28 cellular contexts compared by ENCODE assay signal in genomic region chr2:25409468-25409867, GRCh38.
DNase-seq lines count a peak whose midpoint lies in the region; ATAC-seq, FAIRE-seq and TF ChIP-seq lines count a peak whose summit lies in the region.
"Had no signal": no experiment of that assay in that cellular context is flagged by ENCODE, and none has a peak within 500 bp of the region (broad histone marks: within the 10 kb centered on the region; RNA-seq: fewer than 3 reads in every experiment).

No MANE protein-coding gene starts in this region.

- CTCF ChIA-PET in OCI-LY7 (lab: Charles Lee; ENCODE audit: unreplicated experiment), result no interaction called here

- H3K4me2 ChIP-seq in OCI-LY7 (ENCODE audit: low read length), result peak overlapping the region; percentile 65

- peak overlapping the region; percentile 43 for H3K27ac ChIP-seq in OCI-LY7 (ENCODE audit: low read depth, low read length, poor library complexity, severe bottlenecking)
- H3K27ac ChIP-seq: dorsolateral prefrontal cortex, ovary, SJCRH30, upper lobe of left lung had no signal

- TF ChIP-seq CTCF in OCI-LY7 (conservative IDR thresholded peaks at IDR 0.05; ENCODE audit: low read length), result 0 out of 2 replicates have a peak, but pooled peaks have one; percentile 37

- H3K9me2 ChIP-seq in OCI-LY7 (ENCODE audit: insufficient read depth, low read length), result no peaks in the 10 kb centered on the region

- intact Hi-C loops in OCI-LY7 (cut with micrococcal nuclease; ENCODE audit: unreplicated experiment) (no loop called here), left colon (cut with DNase I, micrococcal nuclease) (no loop called here)

- peak; percentile 86 for ATAC-seq in left colon
- no peak for ATAC-seq in GM21786 (IDR thresholded peaks at IDR 0.05; ENCODE audit: unreplicated experiment)
- ATAC-seq: activated CD8-positive, alpha-beta T cell treated with anti-CD3 and anti-CD28 coated beads for 36 hours had no signal

- no peaks in the 10 kb centered on the region for H4K20me1 ChIP-seq in OCI-LY7 (ENCODE audit: insufficient read depth, low read length)

- no TSS peak for BruUV-seq in OCI-LY7 (replicated peaks; lab: Mats Ljungman, UMichigan)

- no peaks in the 10 kb centered on the region for H3K36me3 ChIP-seq in OCI-LY7 (ENCODE audit: insufficient read depth, low read length)
- H3K36me3 ChIP-seq: ovary, SJCRH30, upper lobe of left lung had no signal

- no peaks in the 10 kb centered on the region for H3K79me2 ChIP-seq in OCI-LY7 (ENCODE audit: insufficient read depth, low read depth, low read length)

- no peak overlapping the region for H3K4me3 ChIP-seq in OCI-LY7 (ENCODE audit: low read depth, low read length, poor library complexity, severe bottlenecking)
- H3K4me3 ChIP-seq: dorsolateral prefrontal cortex, lung, ovary, SJCRH30, upper lobe of left lung had no signal

- peaks cover 81% of the 10 kb centered on the region for H3K4me1 ChIP-seq in OCI-LY7 (ENCODE audit: insufficient read depth, low read length, poor library complexity, severe bottlenecking)
- H3K4me1 ChIP-seq: SJCRH30, upper lobe of left lung had no signal

- no peaks in the 10 kb centered on the region for H3K9me3 ChIP-seq in OCI-LY7 (ENCODE audit: low read length)
- H3K9me3 ChIP-seq: ovary, SJCRH30, upper lobe of left lung had no signal

- peak overlapping the region; percentile 54; the same call in 1 of the 2 replicates for H2AFZ ChIP-seq in OCI-LY7 (ENCODE audit: low read length)

- peak; percentile 85 for FAIRE-seq in GM19239 (lab: Jason Lieb, UNC)
- FAIRE-seq: RCC 7860 had no signal

- POLR2A ChIA-PET in OCI-LY7 (lab: Charles Lee), result interaction anchor here (1.3 to 5.0 kb wide), 2 partner anchors 9 to 27 kb away, joined by 5 to 60 read pairs; no protein-coding TSS in a partner anchor

- DNase-seq in CD1c-positive myeloid dendritic cell (ENCODE audit: extremely low spot score), result peak; percentile 25
- DNase-seq in GM19239 (ENCODE audit: insufficient read length, low spot score), result no peak
- no peak for DNase-seq in OCI-LY7 (ENCODE audit: low spot score)
- DNase-seq in left colon, result no peak
- DNase-seq in C1 segment of cervical spinal cord (lab: John Stamatoyannopoulos, UW), result no peak
- no peak for DNase-seq in inferior parietal cortex (ENCODE audit: extremely low spot score)
- DNase-seq: activated CD4-positive, CD25-positive, alpha-beta regulatory T cell treated with anti-CD3 and anti-CD28 coated beads, Interleukin-2, amount 50 U/mL, for 72 hours; activated CD8-positive, alpha-beta T cell treated with anti-CD3 and anti-CD28 coated beads for 36 hours; activated naive CD4-positive, alpha-beta T cell treated with anti-CD3 and anti-CD28 coated beads, Interleukin-2, amount 50 U/mL, for 16 hours; Calu3; CD4-positive, CD25-positive, alpha-beta regulatory T cell; DMS79; dorsolateral prefrontal cortex; foreskin melanocyte; GDM1; GOT3; NCI-H1105 treated with DMSO at 0.1 percent for 48 hours; NCI-H2029; NCI-H526; ovary; SJCRH30; stimulated activated CD4-positive, alpha-beta T cell treated with anti-CD3 and anti-CD28 coated beads, Interleukin-15, amount 100 ng/mL, for 24 hours; stimulated activated CD4-positive, alpha-beta T cell treated with anti-CD3 and anti-CD28 coated beads, Interleukin-4, amount 100 ng/mL, for 4 hours; T-helper 1 cell; upper lobe of left lung had no signal
